ENCODE assay signal across 1 cellular context in genomic region chr21:29162825-29163224, GRCh38.
TF ChIP-seq lines count a peak whose summit lies in the region.
"Not testable (repeated sequence)": the region's sequence is repeated elsewhere in the genome, so short reads cannot be mapped to it uniquely, and the experiment has no call there.

No MANE protein-coding gene starts in this region.

TF ChIP-seq in K562, 482 proteins besides CTCF, POLR2A, EP300 and RAD21 (continued from another document):
- TF ChIP-seq CBFA2T2 (conservative IDR thresholded peaks at IDR 0.05) = peak; percentile 39; the same call in 1 of the 2 replicates
- TF ChIP-seq TRIM24 (IDR thresholded peaks at IDR 0.05) = peak; percentile 21 to 35; a peak in 2 of 4 replicates
- peak; percentile 93 for TF ChIP-seq C11orf30 (IDR thresholded peaks at IDR 0.05; ENCODE audit: low read depth)
- 0 out of 4 replicates have a peak, but pooled peaks of 1 of the 2 experiments have one; percentile 50 for TF ChIP-seq TEAD1 (CRISPR knock-in tag; IDR thresholded peaks at IDR 0.05)
- 0 out of 2 replicates have a peak, but pooled peaks have one; percentile 41 for TF ChIP-seq FOXJ2 (tag; IDR thresholded peaks at IDR 0.05)
- TF ChIP-seq ZNF316 (IDR thresholded peaks at IDR 0.05) = peak; percentile 92
- 0 out of 2 replicates have a peak, but pooled peaks have one; percentile 20 for TF ChIP-seq LEF1 (IDR thresholded peaks at IDR 0.05)
- TF ChIP-seq HMBOX1 (IDR thresholded peaks at IDR 0.05) = peak; percentile 24; the same call in 1 of the 2 replicates
- TF ChIP-seq ARID1B (IDR thresholded peaks at IDR 0.05) = peak; percentile 78
- TF ChIP-seq EGR1 (conservative IDR thresholded peaks at IDR 0.05) = peak; percentile 85
- TF ChIP-seq MAFF (IDR thresholded peaks at IDR 0.05; ENCODE audit: low read length) = peak; percentile 32; the same call in 1 of the 2 replicates
- peak; percentile 66 for TF ChIP-seq CBFA2T3 (IDR thresholded peaks at IDR 0.05)
- TF ChIP-seq DPF2 (IDR thresholded peaks at IDR 0.05) = peak; percentile 81
- peak; percentile 72 for TF ChIP-seq ATF3 (IDR thresholded peaks at IDR 0.05)
- TF ChIP-seq ATF3 (CRISPR knock-in tag; conservative IDR thresholded peaks at IDR 0.05) = not testable (repeated sequence)
- peak; percentile 47 to 49; a peak in 3 of 4 replicates for TF ChIP-seq KDM1A (IDR thresholded peaks at IDR 0.05)
